ENCODE assay signal across 32 cellular contexts in the genomic region with DNA sequence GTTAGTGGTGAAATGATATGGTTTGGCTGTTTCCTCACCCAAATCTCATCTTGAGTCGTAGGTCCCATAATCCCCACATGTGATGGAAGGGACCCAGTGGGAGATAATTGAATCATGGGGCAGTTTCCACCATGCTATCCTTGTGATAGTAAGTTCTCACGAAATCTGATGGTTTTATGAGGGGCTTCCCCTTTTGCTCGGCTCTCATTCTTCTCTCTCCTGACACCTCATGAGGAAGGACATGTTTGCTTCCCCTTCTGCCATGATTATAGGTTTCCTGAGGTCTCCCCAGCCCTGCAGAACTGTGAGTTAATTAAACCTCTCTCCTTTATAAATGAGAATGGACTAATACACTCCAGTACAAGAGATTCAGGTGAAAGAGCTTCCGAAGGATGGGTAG. TPM values are rescaled to one million over a fixed set of nuclear protein-coding genes. Genes with fewer than 3 reads are reported as not detected.
DNase-seq lines count a peak whose midpoint lies in the region; ATAC-seq, FAIRE-seq and TF ChIP-seq lines count a peak whose summit lies in the region.
"Had no signal": no experiment of that assay in that cellular context is flagged by ENCODE, and none has a peak within 500 bp of the region (broad histone marks: within the 10 kb centered on the region; RNA-seq: fewer than 3 reads in every experiment).

No MANE protein-coding gene starts in this region.

- no peaks in the 10 kb centered on the region for H3K9me2 ChIP-seq in PC-3 (replicated peaks; ENCODE audit: low read length)
- H3K9me2 ChIP-seq: SK-N-SH had no signal

- H3K9me3 Mint-ChIP-seq in immature natural killer cell = no peaks in the 10 kb centered on the region

- peaks cover 44 to 82% (median 56%) of the 10 kb centered on the region in 11 experiments for H3K27me3 ChIP-seq in BLaER1 treated with 17β-estradiol and CSF1 and Interleukin-3, amounts not matched to agents 10 nM and 100 nM
- no peaks in the 10 kb centered on the region for H3K27me3 ChIP-seq in PC-3 (ENCODE audit: low read length)
- H3K27me3 ChIP-seq: BE2C, brain microvascular endothelial cell, tibial artery had no signal

- BruUV-seq in PC-3 (replicated peaks; lab: Mats Ljungman, UMichigan) = no TSS peak

- POLR2A ChIA-PET in PC-3 (lab: Charles Lee; ENCODE audit: unreplicated experiment) = no interaction called here

- no peak for ATAC-seq in PC-3
- ATAC-seq: left ventricle myocardium superior; naive thymus-derived CD4-positive, alpha-beta T cell; T-helper 17 cell had no signal

- no peak overlapping the region for H3K4me3 ChIP-seq in BLaER1 treated with 17β-estradiol and CSF1 and Interleukin-3, amounts not matched to agents 10 nM and 100 nM
- no peak overlapping the region for H3K4me3 ChIP-seq in PC-3 (ENCODE audit: low read length)
- H3K4me3 ChIP-seq: tibial artery had no signal

- peak overlapping the region in 6 of 11 experiments; percentile 8 to 58 (median 35); a peak in 11 of 22 replicates for H3K4me2 ChIP-seq in BLaER1 treated with 17β-estradiol and CSF1 and Interleukin-3, amounts not matched to agents 10 nM and 100 nM
- no peak overlapping the region for H3K4me2 ChIP-seq in PC-3 (ENCODE audit: low read length)
- H3K4me2 ChIP-seq: SK-N-SH had no signal

- no peak for TF ChIP-seq CTCF in PC-3 (conservative IDR thresholded peaks at IDR 0.05; ENCODE audit: low read depth, low read length)

- H3K9me3 ChIP-seq in BLaER1 treated with 17β-estradiol and CSF1 and Interleukin-3, amounts not matched to agents 10 nM and 100 nM (replicated peaks in 1 of 11) = peaks cover 0 to 19% (median 0%) of the 10 kb centered on the region in 11 experiments; a peak in 6 of 22 replicates
- H3K9me3 ChIP-seq in PC-3 (ENCODE audit: low read length) = no peaks in the 10 kb centered on the region
- H3K9me3 ChIP-seq: BE2C, SK-N-SH, tibial artery had no signal

- H3K36me3 Mint-ChIP-seq in immature natural killer cell = peaks cover 32 to 59% (median 51%) of the 10 kb centered on the region in 3 donors

- no peak overlapping the region for H2AFZ ChIP-seq in PC-3 (ENCODE audit: low read length)

- CTCF ChIA-PET in PC-3 (lab: Charles Lee) = no interaction called here

- H3K79me2 ChIP-seq in PC-3 (ENCODE audit: low read length) = peaks cover 14% of the 10 kb centered on the region

- H3K27ac Mint-ChIP-seq in immature natural killer cell = peak overlapping the region in 4 of 6 donors; percentile 36 to 94 (median 70)

- H3K36me3 ChIP-seq in BLaER1 treated with 17β-estradiol and CSF1 and Interleukin-3, amounts not matched to agents 10 nM and 100 nM = peaks cover 0 to 4% (median 0%) of the 10 kb centered on the region in 11 experiments; a peak in 3 of 22 replicates
- H3K36me3 ChIP-seq in PC-3 (ENCODE audit: low read depth, low read length) = peaks cover 66% of the 10 kb centered on the region
- H3K36me3 ChIP-seq: brain microvascular endothelial cell, tibial artery, WERI-Rb-1 had no signal

- H3K9ac ChIP-seq in BLaER1 treated with 17β-estradiol and CSF1 and Interleukin-3, amounts not matched to agents 10 nM and 100 nM = no peak overlapping the region
- H3K9ac ChIP-seq in PC-3 (ENCODE audit: low read length) = no peak overlapping the region
- H3K9ac ChIP-seq: SK-N-SH had no signal

- no peak overlapping the region for H3K27ac ChIP-seq in BLaER1 treated with 17β-estradiol and CSF1 and Interleukin-3, amounts not matched to agents 10 nM and 100 nM
- H3K27ac ChIP-seq in PC-3 (ENCODE audit: low read length) = peak overlapping the region; percentile 95
- H3K27ac ChIP-seq: brain microvascular endothelial cell, epithelial cell of prostate, tibial artery, WERI-Rb-1 had no signal

- no peak for TF ChIP-seq POLR2A in H54 (IDR thresholded peaks at IDR 0.05; ENCODE audit: low read depth, low read length)

- H3K4me1 ChIP-seq in BLaER1 treated with 17β-estradiol and CSF1 and Interleukin-3, amounts not matched to agents 10 nM and 100 nM = peaks cover 16 to 63% (median 36%) of the 10 kb centered on the region in 10 experiments
- H3K4me1 ChIP-seq in PC-3 (ENCODE audit: insufficient read depth, low read length) = peaks cover 42% of the 10 kb centered on the region

- H3K4me3 Mint-ChIP-seq in immature natural killer cell = no peak overlapping the region
- H3K4me3 Mint-ChIP-seq: naive thymus-derived CD4-positive, alpha-beta T cell; T-helper 17 cell had no signal

- DNase-seq in GF-D8 (lab: John Stamatoyannopoulos, UW) (peak; percentile 22), PC-3 (no peak), immature natural killer cell (no peak), H54 (ENCODE audit: insufficient read length, low spot score) (no peak), NCI-H2081 treated with DMSO at 0.1 percent for 48 hours (lab: John Stamatoyannopoulos, UW) (no peak), NCI-H446 treated with DMSO at 0.1 percent for 48 hours (lab: John Stamatoyannopoulos, UW) (no peak), AG08395 (ENCODE audit: low spot score) (no peak)
- DNase-seq: activated CD8-positive, alpha-beta memory T cell treated with anti-CD3 and anti-CD28 coated beads, Interleukin-2, amount 50 U/mL, for 4 hours; activated naive CD4-positive, alpha-beta T cell treated with anti-CD3 and anti-CD28 coated beads, Interleukin-2, amount 50 U/mL, for 16 hours; amniotic stem cell; BE2C; brain microvascular endothelial cell; Calu3; DND-41; HCEC 1CT; Karpas-422; left ventricle myocardium superior; naive thymus-derived CD4-positive, alpha-beta T cell; NCI-H1092; NCI-H187 treated with DMSO at 0.1 percent for 48 hours; NCI-H526; occipital lobe; SK-N-SH; T-helper 17 cell; tibial artery; WERI-Rb-1 had no signal

- H4K20me1 ChIP-seq in BLaER1 treated with 17β-estradiol and CSF1 and Interleukin-3, amounts not matched to agents 10 nM and 100 nM = peaks cover 0 to 21% (median 12%) of the 10 kb centered on the region in 11 experiments; a peak in 8 of 22 replicates
- H4K20me1 ChIP-seq in PC-3 (ENCODE audit: low read length) = no peaks in the 10 kb centered on the region

- H3K4me1 Mint-ChIP-seq in immature natural killer cell = peaks cover 33 to 36% of the 10 kb centered on the region in 2 donors

- intact Hi-C loops in PC-3 (cut with micrococcal nuclease) = loop anchor here (5.0 kb wide), 1 partner anchor 49 kb away; the partner anchor contains the start of gene SLC4A8

- FAIRE-seq in H54 (lab: Jason Lieb, UNC) = no peak
- FAIRE-seq: HTR-8/SVneo, islet of Langerhans had no signal

- peaks cover 11 to 15% (median 14%) of the 10 kb centered on the region in 3 donors for H3K27me3 Mint-ChIP-seq in immature natural killer cell (ENCODE audit: low read depth in 3 of 3)
- H3K27me3 Mint-ChIP-seq: T-helper 17 cell had no signal

- peaks cover 12% of the 10 kb centered on the region for H3F3A ChIP-seq in PC-3 (ENCODE audit: low read length, unreplicated experiment)

RNA-seq across cellular contexts. Expression of gene GALNT6, which starts 18.0 kb away (rescaled TPM):
- total RNA-seq in PC-3 (2014; rRNA removed) = 93.4 and 101 TPM in 2 replicates
- polyA plus RNA-seq in immature natural killer cell = 10 to 100 TPM in 1 of 3 donors, 1 to 10 TPM in 1, under 1 TPM in 1; 0.91 to 19.0 (median 9.8) TPM

RNA-seq across cellular contexts. Expression of gene CELA1, which starts 26.7 kb away (rescaled TPM):
- total RNA-seq in PC-3 (2014; rRNA removed) = not detected in 2 replicates
- polyA plus RNA-seq in immature natural killer cell = under 1 TPM in 2 of 3 donors, not detected in 1; 0.37 to 1.00 TPM
- total RNA-seq: Calu3, glomerular endothelial cell, left ventricle myocardium superior, occipital lobe, skeletal muscle tissue had no signal

RNA-seq across cellular contexts. Expression of gene BIN2, which starts 49.2 kb away (rescaled TPM):
- total RNA-seq in PC-3 (2014; rRNA removed) = not detected in 2 replicates
- 100 to 1,000 TPM; 353 to 582 (median 359) TPM for polyA plus RNA-seq in immature natural killer cell
- total RNA-seq: Calu3, glomerular endothelial cell had no signal
- polyA plus RNA-seq: SK-N-SH had no signal

RNA-seq across cellular contexts. Expression of gene SLC4A8, which starts 51.4 kb away (rescaled TPM):
- 3.3 and 4.2 TPM in 2 replicates for total RNA-seq in PC-3 (2014; rRNA removed)
- polyA plus RNA-seq in immature natural killer cell = 1 to 10 TPM in 2 of 3 donors, not detected in 1; 1.2 TPM
